In genomic region chr3:142595581-142595950, GRCh38 we compare ENCODE assay signal across 8 cellular contexts. TPM values are rescaled to one million over a fixed set of nuclear protein-coding genes. Genes with fewer than 3 reads are reported as not detected.
A peak's percentile ranks its signal among the peaks of the same experiment; 100 is the strongest.
DNase-seq lines count a peak whose midpoint lies in the region; ATAC-seq, FAIRE-seq and TF ChIP-seq lines count a peak whose summit lies in the region.

No MANE protein-coding gene starts in this region.

- no peaks in the 10 kb centered on the region for H3K36me3 ChIP-seq in endothelial cell of umbilical vein (ENCODE audit: control insufficient read depth in 2 of 2, extremely low read depth in 1 of 2, insufficient read depth in 2 of 2, low read length in 2 of 2)

- intact Hi-C loops in endothelial cell of umbilical vein (cut with micrococcal nuclease): loop anchor here (5.0 kb wide), 1 partner anchor 148 kb away; the partner anchor contains the start of gene XRN1

- peak overlapping the region; percentile 50 for H3K9ac ChIP-seq in endothelial cell of umbilical vein (replicated peaks; ENCODE audit: extremely low read depth, insufficient read depth, low read length)

- no peaks in the 10 kb centered on the region for H3K79me2 ChIP-seq in endothelial cell of umbilical vein (ENCODE audit: control insufficient read depth, insufficient read depth, low read length)

- TF ChIP-seq POLR2A in endothelial cell of umbilical vein (IDR thresholded peaks at IDR 0.05; ENCODE audit: low read depth, low read length): no peak

- dilution Hi-C loops in endothelial cell of umbilical vein (cut with MboI; ENCODE audit: extremely low pct_ligation_motif_present, low sequenced_read_pairs): no loop called here

- peak overlapping the region in 2 of 6 donors; percentile 68 to 84 for H3K27ac Mint-ChIP-seq in naive B cell

- peaks cover 2 to 16% (median 4%) of the 10 kb centered on the region in 3 donors for H3K27me3 Mint-ChIP-seq in naive B cell

- H3K9me3 Mint-ChIP-seq in naive B cell: no peaks in the 10 kb centered on the region

- DNase-seq in NCI-H1092 treated with DMSO at 0.1 percent for 48 hours (lab: John Stamatoyannopoulos, UW) (peak; percentile 43), NCI-H1092 (lab: John Stamatoyannopoulos, UW) (no peak), RPMI7951 (ENCODE audit: low read depth) (peak; percentile 82), endothelial cell of umbilical vein (ENCODE audit: low read depth, low spot score) (peak; percentile 63), naive B cell (no peak), NCI-H1930 (lab: John Stamatoyannopoulos, UW) (no peak), NCI-H1694 treated with DMSO at 0.1 percent for 48 hours (lab: John Stamatoyannopoulos, UW) (no peak)

- POLR2A ChIA-PET in endothelial cell of umbilical vein (lab: Charles Lee): no interaction called here

- ATAC-seq in naive B cell (ENCODE audit: low read depth in 2 of 2) (no peak), HG02642 (IDR thresholded peaks at IDR 0.05; ENCODE audit: poor library complexity, unreplicated experiment) (no peak)

- no TSS peak for BruUV-seq in endothelial cell of umbilical vein (replicated peaks; lab: Mats Ljungman, UMichigan)

- H2AFZ ChIP-seq in endothelial cell of umbilical vein (ENCODE audit: low read depth, low read length): peak overlapping the region; percentile 88

- peak overlapping the region; percentile 94 to 98 (median 96) for H3K4me3 Mint-ChIP-seq in naive B cell

- no peaks in the 10 kb centered on the region for H3K9me1 ChIP-seq in endothelial cell of umbilical vein (replicated peaks; ENCODE audit: control insufficient read depth, extremely low read depth, insufficient read depth, low read length)

- CTCF ChIA-PET in endothelial cell of umbilical vein (lab: Charles Lee): no interaction called here

- FAIRE-seq in endothelial cell of umbilical vein (lab: Jason Lieb, UNC): peak; percentile 24

- H3K4me1 Mint-ChIP-seq in naive B cell: peaks cover 4 to 15% (median 14%) of the 10 kb centered on the region in 3 donors

- H3K9me3 ChIP-seq in endothelial cell of umbilical vein (replicated peaks; ENCODE audit: control insufficient read depth, insufficient read depth, low read length): no peaks in the 10 kb centered on the region

- no peaks in the 10 kb centered on the region for H3K27me3 ChIP-seq in endothelial cell of umbilical vein (ENCODE audit: control insufficient read depth in 2 of 2, insufficient read depth in 2 of 2, low read length in 2 of 2)

- H3K4me3 ChIP-seq in endothelial cell of umbilical vein (replicated peaks in 1 of 3; ENCODE audit: insufficient read depth in 1 of 3, low read depth in 1 of 3, low read length in 3 of 3): peak overlapping the region; percentile 11 to 72 (median 69)

- H3K27ac ChIP-seq in endothelial cell of umbilical vein (ENCODE audit: insufficient read depth, low read depth, low read length): peak overlapping the region; percentile 2

- H4K20me1 ChIP-seq in endothelial cell of umbilical vein (replicated peaks; ENCODE audit: control insufficient read depth, extremely low read depth, insufficient read depth, low read length): no peaks in the 10 kb centered on the region

- H3K4me1 ChIP-seq in endothelial cell of umbilical vein (ENCODE audit: control insufficient read depth, extremely low read depth, insufficient read depth, low read length): peaks cover 11% of the 10 kb centered on the region

- H3K4me2 ChIP-seq in endothelial cell of umbilical vein (ENCODE audit: insufficient read depth, low read length): peak overlapping the region; percentile 79

- no peak for TF ChIP-seq CTCF in endothelial cell of umbilical vein (IDR thresholded peaks at IDR 0.05; ENCODE audit: extremely low read depth in 1 of 2, insufficient read depth in 1 of 2, low read depth in 1 of 2, low read length in 2 of 2)

- no peaks in the 10 kb centered on the region for H3K36me3 Mint-ChIP-seq in naive B cell

TF ChIP-seq in endothelial cell of umbilical vein, 7 proteins besides CTCF, POLR2A, EP300 and RAD21:
- peak; percentile 22 for TF ChIP-seq FOS (IDR thresholded peaks at IDR 0.05; ENCODE audit: borderline replicate concordance, insufficient read depth, low read length)
- TF ChIP-seq, protein P1, sequence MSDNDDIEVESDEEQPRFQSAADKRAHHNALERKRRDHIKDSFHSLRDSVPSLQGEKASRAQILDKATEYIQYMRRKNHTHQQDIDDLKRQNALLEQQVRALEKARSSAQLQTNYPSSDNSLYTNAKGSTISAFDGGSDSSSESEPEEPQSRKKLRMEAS (IDR thresholded peaks at IDR 0.05; ENCODE audit: insufficient read depth, insufficient read length): no peak
TF ChIP-seq in endothelial cell of umbilical vein: peak in this region for 1.

RNA-seq across cellular contexts. Expression of gene PLS1, which starts 0.6 kb away (rescaled TPM):
- total RNA-seq in RPMI7951 (2014; rRNA removed; shearing (Covaris generic)): 3.7 and 4.9 TPM in 2 replicates
- 1.3 and 2.9 TPM in 2 replicates for total RNA-seq in endothelial cell of umbilical vein
- polyA plus RNA-seq in endothelial cell of umbilical vein (0.45 and 0.59 TPM in 2 replicates), naive B cell (ENCODE audit: low read depth in 6 of 6) (under 1 TPM in 5 of 6 donors, not detected in 1; 0.22 to 0.92 (median 0.44) TPM)
- polyA plus RNA-seq in endothelial cell of umbilical vein (2011; cell fraction: cytosol; rRNA removed): 0.58 and 0.71 TPM in 2 replicates
- 0.55 and 0.59 TPM in 2 replicates for polyA plus RNA-seq in endothelial cell of umbilical vein (2011; cell fraction: nucleus; rRNA removed)
- 0.41 and 1.7 TPM in 2 replicates for polyA plus RNA-seq in endothelial cell of umbilical vein (2012)
- 0.85 and 1.2 TPM in 2 replicates for polyA minus RNA-seq in endothelial cell of umbilical vein
- 5.4 TPM for polyA minus RNA-seq in endothelial cell of umbilical vein (2011; cell fraction: cytosol; rRNA and poly(A)+ RNA removed)
- 0.48 and 1.5 TPM in 2 replicates for polyA minus RNA-seq in endothelial cell of umbilical vein (2011; cell fraction: nucleus; rRNA and poly(A)+ RNA removed)

RNA-seq across cellular contexts. Expression of gene ATR, which starts 17.0 kb away (rescaled TPM):
- total RNA-seq in RPMI7951 (2014; rRNA removed; shearing (Covaris generic)): 23.7 and 27.5 TPM in 2 replicates
- total RNA-seq in endothelial cell of umbilical vein: 21.1 and 23.6 TPM in 2 replicates
- polyA plus RNA-seq in endothelial cell of umbilical vein (6.3 and 7.2 TPM in 2 replicates), naive B cell (ENCODE audit: low read depth in 6 of 6) (10 to 100 TPM; 11.2 to 21.2 (median 16.9) TPM)
- 5.6 and 6.4 TPM in 2 replicates for polyA plus RNA-seq in endothelial cell of umbilical vein (2011; cell fraction: cytosol; rRNA removed)
- 33.6 and 41.7 TPM in 2 replicates for polyA plus RNA-seq in endothelial cell of umbilical vein (2011; cell fraction: nucleus; rRNA removed)
- 13.8 and 18.1 TPM in 2 replicates for polyA plus RNA-seq in endothelial cell of umbilical vein (2012)
- 20.5 and 23.1 TPM in 2 replicates for polyA minus RNA-seq in endothelial cell of umbilical vein
- 19.5 TPM for polyA minus RNA-seq in endothelial cell of umbilical vein (2011; cell fraction: cytosol; rRNA and poly(A)+ RNA removed)
- polyA minus RNA-seq in endothelial cell of umbilical vein (2011; cell fraction: nucleus; rRNA and poly(A)+ RNA removed): 37.6 and 56.3 TPM in 2 replicates

Comparison
In these comparisons a context has a peak if more than half of its experiments do, and no peak if none do; other contexts are left out.
1. DNase-seq: peak in NCI-H1092 treated with DMSO at 0.1 percent for 48 hours (single experiment), RPMI7951 (single experiment) and endothelial cell of umbilical vein (single experiment); none in NCI-H1092 (single experiment), naive B cell (single experiment), NCI-H1930 (0 of 2) and NCI-H1694 treated with DMSO at 0.1 percent for 48 hours (single experiment).